ENCODE assay signal across 1 cellular context in genomic region chr19:39681416-39681815, GRCh38.
A peak's percentile ranks its signal among the peaks of the same experiment; 100 is the strongest.
TF ChIP-seq lines count a peak whose summit lies in the region.

No MANE protein-coding gene starts in this region.

TF ChIP-seq in GM12878, 131 proteins besides CTCF, POLR2A, EP300 and RAD21:
- TF ChIP-seq RFX5 (IDR thresholded peaks at IDR 0.05; ENCODE audit: low read depth, low read length) (no peak), ELK1 (IDR thresholded peaks at IDR 0.05; ENCODE audit: low read depth, low read length) (no peak), MLLT1 (IDR thresholded peaks at IDR 0.05) (peak; percentile 50; the same call in 1 of the 2 replicates), IKZF1 (conservative IDR thresholded peaks at IDR 0.05) (no peak), HSF1 (IDR thresholded peaks at IDR 0.05; ENCODE audit: low read depth, low read length) (no peak)
